Comparison of ENCODE assay signal across 9 cellular contexts in the genomic region with DNA sequence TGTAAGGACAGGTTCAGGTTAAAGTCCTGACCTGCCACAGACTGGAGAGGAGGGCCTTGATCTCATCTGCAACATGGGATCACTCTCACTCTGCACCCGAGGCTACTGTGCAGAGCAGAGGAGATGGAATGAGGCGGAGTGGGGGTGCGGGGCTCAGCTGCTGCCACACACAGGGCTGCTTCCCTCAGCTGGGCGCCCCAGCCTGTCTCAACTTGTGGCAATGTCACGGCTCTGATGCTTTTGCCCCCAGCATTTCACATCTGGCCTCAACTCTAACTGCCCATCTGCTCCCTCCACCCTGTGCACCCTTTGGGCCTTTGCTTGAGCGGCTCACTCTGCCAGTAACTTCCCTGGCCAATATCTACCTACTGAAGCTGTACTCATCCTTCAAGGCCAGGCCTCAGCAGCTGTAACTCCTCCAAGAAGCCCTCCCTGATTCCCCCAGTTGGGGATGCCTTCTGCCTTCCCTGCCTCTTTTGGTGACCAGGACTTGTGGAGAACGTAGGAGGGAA.
DNase-seq lines count a peak whose midpoint lies in the region; ATAC-seq and TF ChIP-seq lines count a peak whose summit lies in the region.
"Had no signal": no experiment of that assay in that cellular context is flagged by ENCODE, and none has a peak within 500 bp of the region (broad histone marks: within the 10 kb centered on the region; RNA-seq: fewer than 3 reads in every experiment).

No MANE protein-coding gene starts in this region.

- DNase-seq in activated CD8-positive, alpha-beta memory T cell treated with anti-CD3 and anti-CD28 coated beads, Interleukin-2, amount 10 ng/mL, durations not matched to agents 7 days and 5 days = no peak
- DNase-seq in activated CD8-positive, alpha-beta memory T cell treated with anti-CD3 and anti-CD28 coated beads for 24 hours = no peak
- no peak for DNase-seq in adrenal gland
- DNase-seq in tibial artery = peak in 1 of 2 donors; percentile 51
- DNase-seq in NOMO-1 treated with DMSO at 0.1 percent for 48 hours (lab: John Stamatoyannopoulos, UW; ENCODE audit: unreplicated experiment) = no peak
- no peak for DNase-seq in EL
- DNase-seq: cerebellar nuclear complex had no signal

- CTCF ChIA-PET in activated CD8-positive, alpha-beta memory T cell treated with anti-CD3 and anti-CD28 coated beads, Interleukin-2, amount 10 ng/mL, durations not matched to agents 7 days and 5 days (lab: Charles Lee) = interaction anchor here (0.8 to 8.4 kb wide), 17 partner anchors 9 to 307 kb away, joined by 3 to 121 read pairs (median 7); partner anchors contain the start of gene ST3GAL5

- H3K36me3 ChIP-seq in adrenal gland (replicated peaks in 1 of 2) (peaks cover 0 to 57% of the 10 kb centered on the region in 2 donors), mucosa of rectum (ENCODE audit: control insufficient read depth in 2 of 2, insufficient read depth in 2 of 2, low read length in 2 of 2) (peaks cover 37 to 63% of the 10 kb centered on the region in 2 donors), tibial artery (peaks cover 59 to 97% (median 59%) of the 10 kb centered on the region in 3 donors)

- peak overlapping the region; percentile 95 for H3K27ac Mint-ChIP-seq in activated CD8-positive, alpha-beta memory T cell treated with anti-CD3 and anti-CD28 coated beads, Interleukin-2, amount 10 ng/mL, durations not matched to agents 7 days and 5 days

- H3K27ac ChIP-seq in adrenal gland (peak overlapping the region in 4 of 5 donors; percentile 73 to 92 (median 90)), mucosa of rectum (ENCODE audit: low read depth in 2 of 2, low read length in 2 of 2) (peak overlapping the region; percentile 77 to 93), tibial artery (peak overlapping the region; percentile 69 to 71)

- H3K27me3 ChIP-seq in adrenal gland (no peaks in the 10 kb centered on the region), mucosa of rectum (ENCODE audit: control insufficient read depth in 2 of 2, insufficient read depth in 2 of 2, low read length in 2 of 2) (no peaks in the 10 kb centered on the region), tibial artery (no peaks in the 10 kb centered on the region)

- TF ChIP-seq POLR2A in adrenal gland (IDR thresholded peaks at IDR 0.05) = no peak

- no peaks in the 10 kb centered on the region for H3K9me3 Mint-ChIP-seq in activated CD8-positive, alpha-beta memory T cell treated with anti-CD3 and anti-CD28 coated beads, Interleukin-2, amount 10 ng/mL, durations not matched to agents 7 days and 5 days (ENCODE audit: low read depth)

- peaks cover 66% of the 10 kb centered on the region for H3K4me1 Mint-ChIP-seq in activated CD8-positive, alpha-beta memory T cell treated with anti-CD3 and anti-CD28 coated beads, Interleukin-2, amount 10 ng/mL, durations not matched to agents 7 days and 5 days

- H3K9me3 ChIP-seq in adrenal gland (replicated peaks in 1 of 3) (no peaks in the 10 kb centered on the region), mucosa of rectum (ENCODE audit: control insufficient read depth in 2 of 2, low read length in 2 of 2) (no peaks in the 10 kb centered on the region), tibial artery (no peaks in the 10 kb centered on the region)

- H3K27me3 Mint-ChIP-seq in activated CD8-positive, alpha-beta memory T cell treated with anti-CD3 and anti-CD28 coated beads, Interleukin-2, amount 10 ng/mL, durations not matched to agents 7 days and 5 days = no peaks in the 10 kb centered on the region

- no peak overlapping the region for H3K4me3 Mint-ChIP-seq in activated CD8-positive, alpha-beta memory T cell treated with anti-CD3 and anti-CD28 coated beads, Interleukin-2, amount 10 ng/mL, durations not matched to agents 7 days and 5 days

- intact Hi-C loops in adrenal gland (cut with DNase I) (no loop called here), tibial artery (cut with DNase I; ENCODE audit: low total_unique reads) (no loop called here)

- H3K4me3 ChIP-seq in adrenal gland = no peak overlapping the region
- peak overlapping the region in 1 of 2 donors; percentile 48 for H3K4me3 ChIP-seq in mucosa of rectum (ENCODE audit: low read length in 2 of 2)
- H3K4me3 ChIP-seq in tibial artery = no peak overlapping the region

- H3K36me3 Mint-ChIP-seq in activated CD8-positive, alpha-beta memory T cell treated with anti-CD3 and anti-CD28 coated beads, Interleukin-2, amount 10 ng/mL, durations not matched to agents 7 days and 5 days = peaks cover 37% of the 10 kb centered on the region

- 79 to 82% (median 81%) methylated on average over 6 to 7 of the region's 7 CpGs for WGBS in adrenal gland, 4 donors

- TF ChIP-seq CTCF in adrenal gland (IDR thresholded peaks at IDR 0.05) = no peak
- no peak for TF ChIP-seq CTCF in tibial artery (IDR thresholded peaks at IDR 0.05)

- peak overlapping the region; percentile 37 to 44 for H3K9ac ChIP-seq in mucosa of rectum (ENCODE audit: low read depth in 1 of 2, low read length in 2 of 2)

- peaks cover 37 to 41% of the 10 kb centered on the region in 2 donors for H3K4me1 ChIP-seq in adrenal gland (replicated peaks in 1 of 2)
- H3K4me1 ChIP-seq in mucosa of rectum (ENCODE audit: control insufficient read depth in 2 of 2, insufficient read depth in 2 of 2, low read length in 2 of 2) = peaks cover 30 to 31% of the 10 kb centered on the region in 2 donors
- peaks cover 0 to 35% (median 14%) of the 10 kb centered on the region in 4 donors for H3K4me1 ChIP-seq in tibial artery

- ATAC-seq in activated CD8-positive, alpha-beta memory T cell treated with anti-CD3 and anti-CD28 coated beads, Interleukin-2, amount 10 ng/mL, durations not matched to agents 7 days and 5 days = no peak
- ATAC-seq in GM19455 (IDR thresholded peaks at IDR 0.05; ENCODE audit: unreplicated experiment) = no peak
